In the genomic region with DNA sequence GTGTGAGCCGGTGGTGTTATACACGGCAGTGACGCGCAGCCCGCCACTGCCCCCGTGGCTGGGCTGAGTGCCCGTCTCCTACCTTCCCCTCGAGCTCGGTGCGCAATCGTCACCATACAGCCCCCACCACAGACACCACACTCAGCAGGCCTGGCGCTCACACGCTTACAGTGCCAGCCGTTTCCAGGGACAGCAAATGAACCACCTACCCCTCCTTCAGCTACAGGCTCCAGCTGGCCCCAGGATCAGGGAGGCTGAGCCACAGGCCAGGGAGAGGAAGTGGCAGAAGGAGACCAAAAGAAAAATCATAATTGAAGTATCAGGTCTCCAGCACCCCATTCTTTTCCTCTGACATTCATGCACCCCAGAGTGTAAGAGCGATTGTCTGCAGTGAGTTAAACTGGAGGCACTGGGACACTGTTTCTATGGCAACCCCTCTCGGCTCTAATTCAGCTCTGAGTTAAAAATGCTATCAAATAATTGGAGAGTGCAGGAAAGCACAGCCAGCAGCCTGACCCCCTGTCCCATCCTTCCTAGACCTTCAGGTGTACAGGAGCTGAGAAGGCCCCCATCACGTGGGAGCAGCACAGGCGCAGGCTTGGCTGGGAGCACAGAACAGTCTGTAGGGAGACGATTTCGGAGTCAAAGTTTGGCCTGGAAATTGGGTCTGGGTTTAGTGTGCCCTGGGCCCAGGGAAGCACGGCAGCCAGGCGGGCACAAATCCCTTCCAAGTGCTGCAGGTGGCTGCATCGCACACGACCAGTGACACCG, we compare ENCODE assay signal across 18 cellular contexts. TPM values are rescaled to one million over a fixed set of nuclear protein-coding genes. Genes with fewer than 3 reads are reported as not detected.
DNase-seq lines count a peak whose midpoint lies in the region; ATAC-seq and TF ChIP-seq lines count a peak whose summit lies in the region.
"Had no signal": no experiment of that assay in that cellular context is flagged by ENCODE, and none has a peak within 500 bp of the region (broad histone marks: within the 10 kb centered on the region; RNA-seq: fewer than 3 reads in every experiment).

No MANE protein-coding gene starts in this region.

- CTCF ChIA-PET in PC-9 (lab: Charles Lee), result no interaction called here

- no peaks in the 10 kb centered on the region for H3K9me2 ChIP-seq in PC-9 (ENCODE audit: insufficient read depth)

- DNase-seq in M059J (ENCODE audit: low read depth) (peak; percentile 54), NCI-H446 treated with DMSO at 0.1 percent for 48 hours (lab: John Stamatoyannopoulos, UW) (peak; percentile 88), dorsolateral prefrontal cortex (peak in 8 of 10 donors; percentile 56 to 83 (median 70)), retina (peak; percentile 67), SIG-M5 treated with dmso at 0.1 percent for 504 hours (lab: John Stamatoyannopoulos, UW; ENCODE audit: unreplicated experiment) (no peak), PC-9 (no peak)
- DNase-seq: activated CD4-positive, alpha-beta T cell treated with anti-CD3 and anti-CD28 coated beads, Interleukin-2, amount 10 ng/mL, durations not matched to agents 7 days and 5 days; activated T-cell treated with anti-CD3 and anti-CD28 coated beads, Interleukin-2, amount 50 U/mL, for 4 hours; left cardiac atrium; NCI-H510A; T-helper 2 cell; trophoblast cell had no signal

- no peak for ATAC-seq in GM18505 (IDR thresholded peaks at IDR 0.05; ENCODE audit: unreplicated experiment)
- no peak for ATAC-seq in GM21576 (IDR thresholded peaks at IDR 0.05; ENCODE audit: unreplicated experiment)
- ATAC-seq: activated T-cell treated with anti-CD3 and anti-CD28 coated beads, Interleukin-2, amount 50 U/mL, for 4 hours; GM12878; left cardiac atrium had no signal

- TF ChIP-seq POLR2A in GM18505 (IDR thresholded peaks at IDR 0.05; ENCODE audit: borderline replicate concordance, extremely low read depth, insufficient read depth, insufficient read length), result no peak

- H4K20me1 ChIP-seq in PC-9 (ENCODE audit: insufficient read depth), result peaks cover 3% of the 10 kb centered on the region; the same call in 1 of the 2 replicates

- BruUV-seq in PC-9 (replicated peaks; lab: Mats Ljungman, UMichigan), result no TSS peak

- no peaks in the 10 kb centered on the region for H3K27me3 ChIP-seq in dorsolateral prefrontal cortex
- peaks cover 97% of the 10 kb centered on the region for H3K27me3 ChIP-seq in PC-9 (ENCODE audit: insufficient read depth, low read depth)

- peaks cover 21% of the 10 kb centered on the region for H3K4me1 ChIP-seq in PC-9 (replicated peaks; ENCODE audit: insufficient read depth)

- H2AFZ ChIP-seq in PC-9, result no peak overlapping the region

- H3K9me3 ChIP-seq in PC-9 (ENCODE audit: insufficient read depth, low read depth), result no peaks in the 10 kb centered on the region

- TF ChIP-seq CTCF in dorsolateral prefrontal cortex (IDR thresholded peaks at IDR 0.05 in 54 of 56, conservative IDR thresholded peaks at IDR 0.05 in 2 of 56; ENCODE audit: low read depth in 1 of 56, partially characterized antibody in 56 of 56) (no peak), PC-9 (conservative IDR thresholded peaks at IDR 0.05) (no peak)

- no peak overlapping the region for H3K4me2 ChIP-seq in PC-9

- no peaks in the 10 kb centered on the region; the same call in 1 of the 2 replicates for H3F3A ChIP-seq in PC-9 (ENCODE audit: insufficient read depth, low read depth)

- peak overlapping the region in 54 of 59 donors; percentile 19 to 88 (median 70) for H3K27ac ChIP-seq in dorsolateral prefrontal cortex
- no peak overlapping the region for H3K27ac ChIP-seq in PC-9
- H3K27ac ChIP-seq: C4-2B had no signal

- no peak overlapping the region for H3K4me3 ChIP-seq in dorsolateral prefrontal cortex
- no peak overlapping the region for H3K4me3 ChIP-seq in PC-9
- H3K4me3 ChIP-seq: GM12878 had no signal

- no peaks in the 10 kb centered on the region for H3K79me2 ChIP-seq in PC-9 (ENCODE audit: low read depth)

- no peaks in the 10 kb centered on the region for H3K36me3 ChIP-seq in PC-9 (ENCODE audit: low read depth)

- intact Hi-C loops in dorsolateral prefrontal cortex (cut with DNase I) (no loop called here), PC-9 (cut with micrococcal nuclease; ENCODE audit: unreplicated experiment) (no loop called here)

- POLR2A ChIA-PET in PC-9 (lab: Charles Lee; ENCODE audit: unreplicated experiment), result no interaction called here

RNA-seq across cellular contexts. Expression of gene LRTM2, which starts 18.0 kb away (rescaled TPM):
- total RNA-seq in M059J (2014; rRNA removed; shearing (Covaris generic)), result 0.07 TPM in 1 of 2 replicates, not detected in the other
- 10 to 100 TPM in 119 of 120 experiments, 1 to 10 TPM in 1; 8.0 to 46.0 (median 27.9) TPM for total RNA-seq in dorsolateral prefrontal cortex
- not detected in 2 replicates for total RNA-seq in PC-9 (2021)
- total RNA-seq: activated CD4-positive, alpha-beta T cell treated with anti-CD3 and anti-CD28 coated beads, Interleukin-2, amount 10 ng/mL, durations not matched to agents 7 days and 5 days; dermis microvascular lymphatic vessel endothelial cell; GM12878; left cardiac atrium; MCF 10A had no signal

Comparison
In these comparisons a context has a peak if more than half of its experiments do, and no peak if none do; other contexts are left out.
1. DNase-seq: peak in M059J (single experiment), NCI-H446 treated with DMSO at 0.1 percent for 48 hours (single experiment), dorsolateral prefrontal cortex (8 of 10) and retina (single experiment); none in SIG-M5 treated with dmso at 0.1 percent for 504 hours (single experiment) and PC-9 (0 of 2).